8 cellular contexts compared by ENCODE assay signal in the genomic region with DNA sequence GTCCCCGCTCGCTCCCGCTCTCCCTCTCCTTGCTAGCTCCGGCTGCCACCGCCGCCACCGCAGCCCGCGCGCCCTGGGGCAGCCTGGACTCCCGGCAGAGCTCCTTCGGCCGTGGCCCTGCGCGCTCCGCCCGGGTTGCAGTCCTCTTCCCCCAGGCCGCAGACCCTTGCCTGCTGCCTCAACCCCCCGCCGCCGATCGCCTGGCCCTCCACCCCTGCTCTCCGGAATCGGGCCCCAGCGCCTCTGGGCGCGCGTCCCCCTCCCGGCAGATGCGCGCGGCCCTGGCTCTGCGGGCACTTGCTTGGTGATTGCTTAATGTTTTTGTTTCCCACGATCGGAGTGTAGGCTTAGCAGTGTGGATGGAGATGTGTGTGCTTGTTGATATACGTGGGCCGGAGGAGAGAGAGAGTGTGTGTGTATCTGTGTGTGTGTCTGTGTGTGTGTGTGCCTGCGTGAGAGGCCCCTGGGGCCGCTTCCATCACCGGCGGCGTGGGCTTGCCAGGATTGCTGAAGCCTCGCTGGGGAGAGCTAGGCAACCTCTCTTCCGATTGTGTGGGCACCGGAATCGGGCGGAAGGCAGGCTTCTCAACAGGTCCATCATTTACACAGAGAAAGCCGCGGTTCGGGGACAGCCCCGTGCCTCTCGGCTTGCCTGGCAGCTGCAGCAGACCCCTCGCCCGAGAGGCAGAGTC. TPM values are rescaled to one million over a fixed set of nuclear protein-coding genes. Genes with fewer than 3 reads are reported as not detected.
DNase-seq lines count a peak whose midpoint lies in the region; ATAC-seq and TF ChIP-seq lines count a peak whose summit lies in the region.

No MANE protein-coding gene starts in this region.

- no peaks in the 10 kb centered on the region for H3K36me3 Mint-ChIP-seq in memory B cell

- TF ChIP-seq CTCF in coronary artery (IDR thresholded peaks at IDR 0.05) (no peak), upper lobe of right lung (IDR thresholded peaks at IDR 0.05) (no peak)

- no peaks in the 10 kb centered on the region for H3K9me3 Mint-ChIP-seq in memory B cell

- peak overlapping the region; percentile 47; the same call in 1 of the 2 replicates for H2AFZ ChIP-seq in GM23248

- 3 to 4% methylated on average over 45 to 54 of the region's 54 CpGs for WGBS in GM23248 (ENCODE audit: low coverage in 1 of 2, low lambda C conversion rate in 2 of 2, missing lambda C conversion rate in 2 of 2), 2 experiments

- H3F3A ChIP-seq in GM23248 (ENCODE audit: insufficient read depth): no peaks in the 10 kb centered on the region

- intact Hi-C loops in upper lobe of right lung (cut with DNase I): no loop called here

- in situ Hi-C loops in GM23248 (cut with MboI): loop anchor here (25.0 kb wide), 1 partner anchor 740 kb away; no protein-coding TSS in a partner anchor

- H3K27me3 Mint-ChIP-seq in memory B cell: peaks cover 25% of the 10 kb centered on the region

- peaks cover 19% of the 10 kb centered on the region; the same call in 1 of the 2 replicates for H3K27me3 ChIP-seq in GM23248 (replicated peaks; ENCODE audit: insufficient read depth)
- H3K27me3 ChIP-seq in upper lobe of right lung: peaks cover 40% of the 10 kb centered on the region
- H3K27me3 ChIP-seq in SJCRH30: no peaks in the 10 kb centered on the region

- no peak overlapping the region for H3K9ac ChIP-seq in GM23248

- H3K4me1 Mint-ChIP-seq in memory B cell: peaks cover 15% of the 10 kb centered on the region

- peak overlapping the region; percentile 67 for H3K4me2 ChIP-seq in GM23248 (ENCODE audit: unreplicated experiment)

- no peaks in the 10 kb centered on the region for H3K36me3 ChIP-seq in GM23248 (ENCODE audit: low read depth)
- no peaks in the 10 kb centered on the region for H3K36me3 ChIP-seq in upper lobe of right lung
- H3K36me3 ChIP-seq in SJCRH30: no peaks in the 10 kb centered on the region

- H3K27ac ChIP-seq in GM23248: no peak overlapping the region
- peak overlapping the region in 1 of 2 donors; percentile 83 for H3K27ac ChIP-seq in coronary artery
- no peak overlapping the region for H3K27ac ChIP-seq in upper lobe of right lung
- no peak overlapping the region for H3K27ac ChIP-seq in SJCRH30

- DNase-seq in GM23248: peak; percentile 68
- DNase-seq in NOMO-1 treated with DMSO at 0.1 percent for 48 hours (lab: John Stamatoyannopoulos, UW; ENCODE audit: unreplicated experiment): peak; percentile 60
- DNase-seq in coronary artery (ENCODE audit: low spot score): no peak
- DNase-seq in memory B cell (ENCODE audit: low spot score in 2 of 2): no peak
- no peak for DNase-seq in upper lobe of right lung
- no peak for DNase-seq in iPS-NIHi7 (ENCODE audit: extremely low spot score)
- no peak for DNase-seq in SJCRH30
- no peak for DNase-seq in foreskin melanocyte

- ATAC-seq in memory B cell (ENCODE audit: low read depth) (no peak), upper lobe of right lung (no peak)

- no peaks in the 10 kb centered on the region for H3K4me1 ChIP-seq in GM23248 (ENCODE audit: insufficient read depth)
- peaks cover 28% of the 10 kb centered on the region for H3K4me1 ChIP-seq in upper lobe of right lung
- no peaks in the 10 kb centered on the region for H3K4me1 ChIP-seq in SJCRH30

- H3K27ac Mint-ChIP-seq in memory B cell: no peak overlapping the region

- H3K4me3 ChIP-seq in GM23248: peak overlapping the region; percentile 59
- H3K4me3 ChIP-seq in coronary artery: peak overlapping the region; percentile 84
- peak overlapping the region; percentile 49 for H3K4me3 ChIP-seq in upper lobe of right lung
- no peak overlapping the region for H3K4me3 ChIP-seq in SJCRH30

- H4K20me1 ChIP-seq in GM23248 (ENCODE audit: insufficient read depth): no peaks in the 10 kb centered on the region

- peak overlapping the region; percentile 72 for H3K4me3 Mint-ChIP-seq in memory B cell

- H3K9me2 ChIP-seq in GM23248 (ENCODE audit: insufficient read depth): no peaks in the 10 kb centered on the region

- no peaks in the 10 kb centered on the region for H3K79me2 ChIP-seq in GM23248 (ENCODE audit: insufficient read depth)

- H3K9me3 ChIP-seq in GM23248 (ENCODE audit: low read depth): no peaks in the 10 kb centered on the region
- no peaks in the 10 kb centered on the region for H3K9me3 ChIP-seq in upper lobe of right lung
- no peaks in the 10 kb centered on the region for H3K9me3 ChIP-seq in SJCRH30 (replicated peaks)

RNA-seq across cellular contexts. Expression of gene INHBB, which starts 0.9 kb away (rescaled TPM):
- 3.4 and 5.6 TPM in 2 replicates for total RNA-seq in GM23248 (2014; rRNA removed; shearing (Covaris generic))
- 0.19 and 0.49 TPM in 2 replicates for polyA plus RNA-seq in GM23248 (2016; fragmentation: Nextera tagmentation; extraction: Ambion mirVana)
- 12.3 TPM for total RNA-seq in upper lobe of right lung
- not detected in 2 replicates for total RNA-seq in SJCRH30 (2014; rRNA removed; shearing (Covaris generic))

Comparison
In these comparisons a context has a peak if more than half of its experiments do, and no peak if none do; other contexts are left out.
1. DNase-seq: peak in GM23248 (single experiment) and NOMO-1 treated with DMSO at 0.1 percent for 48 hours (single experiment); none in coronary artery (single experiment), memory B cell (0 of 2), upper lobe of right lung (single experiment), iPS-NIHi7 (single experiment), SJCRH30 (0 of 2) and foreskin melanocyte (single experiment).